Comparison of ENCODE assay signal across 13 cellular contexts in the genomic region with DNA sequence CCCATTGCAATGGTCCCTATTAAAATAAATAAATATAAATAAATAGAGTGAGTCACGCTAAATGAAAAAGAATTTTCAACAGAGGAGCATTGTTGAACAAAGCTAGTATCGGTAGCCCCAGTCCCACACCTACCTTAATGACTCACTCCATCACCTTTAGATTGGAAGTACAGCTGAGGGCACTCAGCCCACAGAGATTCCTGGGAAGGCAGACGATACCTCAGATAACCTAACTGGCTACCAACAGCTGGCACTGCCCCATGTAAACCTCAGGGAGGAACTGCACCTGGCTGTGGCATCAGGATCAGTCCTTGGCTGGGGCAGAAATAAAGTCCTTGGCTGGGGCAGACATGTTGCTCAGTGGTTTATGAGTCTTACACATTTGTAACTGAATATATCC.
"Had no signal": no experiment of that assay in that cellular context is flagged by ENCODE, and none has a peak within 500 bp of the region (broad histone marks: within the 10 kb centered on the region; RNA-seq: fewer than 3 reads in every experiment).

No MANE protein-coding gene starts in this region.

- H3K4me3 ChIP-seq: gastroesophageal sphincter, left ventricle myocardium inferior, pancreas had no signal

- H3K36me3 Mint-ChIP-seq: stimulated activated effector memory CD8-positive, alpha-beta T cell treated with anti-CD3 and anti-CD28 coated beads, Interleukin-12 subunit alpha, Interleukin-12 subunit beta, amount 100 ng/mL, for 72 hours had no signal

- H3K27ac ChIP-seq: gastroesophageal sphincter, left ventricle myocardium inferior, pancreas, VCaP had no signal

- H3K4me1 Mint-ChIP-seq: activated naive CD8-positive, alpha-beta T cell treated with anti-CD3 and anti-CD28 coated beads, Interleukin-2, amount 50 U/mL, for 24 hours; stimulated activated effector memory CD8-positive, alpha-beta T cell treated with anti-CD3 and anti-CD28 coated beads, Interleukin-12 subunit alpha, Interleukin-12 subunit beta, amount 100 ng/mL, for 72 hours had no signal

- H3K4me3 Mint-ChIP-seq: activated naive CD4-positive, alpha-beta T cell treated with anti-CD3 and anti-CD28 coated beads for 36 hours; activated naive CD8-positive, alpha-beta T cell treated with anti-CD3 and anti-CD28 coated beads, Interleukin-2, amount 50 U/mL, for 24 hours; dendritic cell treated with granulocyte-macrophage colony-stimulating factor and Interleukin-4, amounts not matched to agents 40 ng/mL and 50 ng/mL, for 4 days; stimulated activated effector memory CD8-positive, alpha-beta T cell treated with anti-CD3 and anti-CD28 coated beads, Interleukin-12 subunit alpha, Interleukin-12 subunit beta, amount 100 ng/mL, for 72 hours had no signal

- H3K9me3 ChIP-seq: gastroesophageal sphincter, left ventricle myocardium inferior, pancreas had no signal

- DNase-seq: activated CD4-positive, alpha-beta T cell treated with anti-CD3 and anti-CD28 coated beads for 1 hour; activated CD4-positive, alpha-beta T cell treated with anti-CD3 and anti-CD28 coated beads, Interleukin-2, amount 50 U/mL, for 48 hours; activated naive CD4-positive, alpha-beta T cell treated with anti-CD3 and anti-CD28 coated beads for 36 hours; activated naive CD8-positive, alpha-beta T cell treated with anti-CD3 and anti-CD28 coated beads, Interleukin-2, amount 50 U/mL, for 24 hours; aorta; effector memory CD4-positive, alpha-beta T cell; left ventricle myocardium inferior; pancreas had no signal

- H3K36me3 ChIP-seq: gastroesophageal sphincter, left ventricle myocardium inferior, pancreas had no signal

- H3K9me3 Mint-ChIP-seq: activated naive CD4-positive, alpha-beta T cell treated with anti-CD3 and anti-CD28 coated beads for 36 hours; activated naive CD8-positive, alpha-beta T cell treated with anti-CD3 and anti-CD28 coated beads, Interleukin-2, amount 50 U/mL, for 24 hours; activated T-helper 2 cell treated with anti-CD3 and anti-CD28 coated beads, Interferon-gamma antibody, Interleukin-2, Interleukin-4, amounts not matched to agents 10 μg/mL and 5 μg/mL and 100 μg/mL, durations not matched to agents 14 hours and 24 hours and 36 hours; dendritic cell treated with granulocyte-macrophage colony-stimulating factor and Interleukin-4, amounts not matched to agents 40 ng/mL and 50 ng/mL, for 4 days; stimulated activated effector memory CD8-positive, alpha-beta T cell treated with anti-CD3 and anti-CD28 coated beads, Interleukin-12 subunit alpha, Interleukin-12 subunit beta, amount 100 ng/mL, for 72 hours had no signal

- H3K27me3 Mint-ChIP-seq: activated naive CD8-positive, alpha-beta T cell treated with anti-CD3 and anti-CD28 coated beads, Interleukin-2, amount 50 U/mL, for 24 hours had no signal

- H3K27me3 ChIP-seq: gastroesophageal sphincter, pancreas had no signal

- ATAC-seq: activated naive CD8-positive, alpha-beta T cell treated with anti-CD3 and anti-CD28 coated beads, Interleukin-2, amount 50 U/mL, for 24 hours; gastroesophageal sphincter; stimulated activated effector memory CD8-positive, alpha-beta T cell treated with anti-CD3 and anti-CD28 coated beads, Interleukin-12 subunit alpha, Interleukin-12 subunit beta, amount 100 ng/mL, for 72 hours had no signal

- H3K4me1 ChIP-seq: pancreas had no signal

- H3K27ac Mint-ChIP-seq: activated naive CD4-positive, alpha-beta T cell treated with anti-CD3 and anti-CD28 coated beads for 36 hours; activated naive CD8-positive, alpha-beta T cell treated with anti-CD3 and anti-CD28 coated beads, Interleukin-2, amount 50 U/mL, for 24 hours; activated T-helper 2 cell treated with anti-CD3 and anti-CD28 coated beads, Interferon-gamma antibody, Interleukin-2, Interleukin-4, amounts not matched to agents 10 μg/mL and 5 μg/mL and 100 μg/mL, durations not matched to agents 14 hours and 24 hours and 36 hours; dendritic cell treated with granulocyte-macrophage colony-stimulating factor and Interleukin-4, amounts not matched to agents 40 ng/mL and 50 ng/mL, for 4 days; stimulated activated effector memory CD8-positive, alpha-beta T cell treated with anti-CD3 and anti-CD28 coated beads, Interleukin-12 subunit alpha, Interleukin-12 subunit beta, amount 100 ng/mL, for 72 hours had no signal
